ENCODE assay signal across 11 cellular contexts in the genomic region with DNA sequence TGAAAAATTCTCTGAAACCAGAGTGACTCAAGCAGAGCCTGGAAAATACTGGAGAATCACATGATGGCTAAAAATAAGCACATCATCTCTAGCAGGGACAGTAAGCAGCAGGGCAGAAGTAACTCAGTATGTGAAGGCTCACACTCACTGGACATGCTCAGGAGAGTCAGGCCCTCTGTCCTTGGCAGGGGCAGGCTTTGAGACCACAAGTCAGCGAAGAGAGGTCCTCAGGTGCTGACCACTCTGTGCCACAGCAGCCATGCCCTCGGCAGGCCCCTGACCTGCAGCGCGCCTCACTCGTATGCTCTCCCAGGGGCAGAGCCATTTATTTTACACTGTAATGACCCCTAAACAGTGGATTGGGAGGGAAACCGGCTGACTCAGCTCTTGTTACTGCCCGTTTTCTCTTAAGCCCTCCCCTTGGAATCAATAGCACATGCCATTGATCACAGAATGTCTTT.
DNase-seq lines count a peak whose midpoint lies in the region; ATAC-seq and TF ChIP-seq lines count a peak whose summit lies in the region.
"Had no signal": no experiment of that assay in that cellular context is flagged by ENCODE, and none has a peak within 500 bp of the region (broad histone marks: within the 10 kb centered on the region; RNA-seq: fewer than 3 reads in every experiment).

No MANE protein-coding gene starts in this region.

- DNase-seq in AG08396 (ENCODE audit: low spot score) (peak; percentile 44), inferior parietal cortex (ENCODE audit: extremely low spot score) (peak; percentile 78), DMS153 (lab: John Stamatoyannopoulos, UW) (no peak), GDM1 (lab: John Stamatoyannopoulos, UW) (no peak)
- DNase-seq in activated CD8-positive, alpha-beta T cell treated with anti-CD3 and anti-CD28 coated beads for 36 hours, result no peak
- DNase-seq: activated CD8-positive, alpha-beta memory T cell treated with anti-CD3 and anti-CD28 coated beads, Interleukin-2, amount 50 U/mL, for 4 hours; SHP77 treated with DMSO at 0.1 percent for 48 hours had no signal

- no peaks in the 10 kb centered on the region for H3K36me3 ChIP-seq in rectal smooth muscle tissue (ENCODE audit: control insufficient read depth, insufficient read depth, low read length)

- H3K27ac Mint-ChIP-seq in brain, result peak overlapping the region in 4 of 5 experiments; percentile 68 to 94 (median 83)
- H3K27ac Mint-ChIP-seq in activated CD8-positive, alpha-beta T cell treated with anti-CD3 and anti-CD28 coated beads for 36 hours, result no peak overlapping the region

- H3K9me3 Mint-ChIP-seq in brain, result peaks cover 0 to 5% (median 1%) of the 10 kb centered on the region in 5 experiments
- no peaks in the 10 kb centered on the region for H3K9me3 Mint-ChIP-seq in activated CD8-positive, alpha-beta T cell treated with anti-CD3 and anti-CD28 coated beads for 36 hours

- H3K4me3 Mint-ChIP-seq in brain, result peak overlapping the region in 2 of 5 experiments; percentile 5 to 46
- no peak overlapping the region for H3K4me3 Mint-ChIP-seq in activated CD8-positive, alpha-beta T cell treated with anti-CD3 and anti-CD28 coated beads for 36 hours

- H3K27me3 Mint-ChIP-seq in brain, result peaks cover 3% of the 10 kb centered on the region
- no peaks in the 10 kb centered on the region for H3K27me3 Mint-ChIP-seq in activated CD8-positive, alpha-beta T cell treated with anti-CD3 and anti-CD28 coated beads for 36 hours

- no peak for ATAC-seq in HG02588 (IDR thresholded peaks at IDR 0.05; ENCODE audit: unreplicated experiment)
- no peak for ATAC-seq in activated CD8-positive, alpha-beta T cell treated with anti-CD3 and anti-CD28 coated beads for 36 hours

- intact Hi-C loops in activated CD8-positive, alpha-beta T cell treated with anti-CD3 and anti-CD28 coated beads for 36 hours (cut with micrococcal nuclease), result no loop called here

- H3K4me3 ChIP-seq in rectal smooth muscle tissue (ENCODE audit: low read length), result peak overlapping the region; percentile 17

- H3K4me1 Mint-ChIP-seq in brain, result peaks cover 61% of the 10 kb centered on the region
- peaks cover 62% of the 10 kb centered on the region for H3K4me1 Mint-ChIP-seq in activated CD8-positive, alpha-beta T cell treated with anti-CD3 and anti-CD28 coated beads for 36 hours (ENCODE audit: low read depth)

- H3K27me3 ChIP-seq in rectal smooth muscle tissue (ENCODE audit: control insufficient read depth, insufficient read depth, low read length), result no peaks in the 10 kb centered on the region

- TF ChIP-seq CTCF in brain (conservative IDR thresholded peaks at IDR 0.05), result no peak
- no peak for TF ChIP-seq CTCF in activated CD8-positive, alpha-beta T cell treated with anti-CD3 and anti-CD28 coated beads for 36 hours (IDR thresholded peaks at IDR 0.05)

- no peak overlapping the region for H3K9ac ChIP-seq in rectal smooth muscle tissue (ENCODE audit: low read length)

- POLR2A ChIA-PET in activated CD8-positive, alpha-beta T cell treated with anti-CD3 and anti-CD28 coated beads for 36 hours (lab: Charles Lee), result no interaction called here

- H3K27ac ChIP-seq in rectal smooth muscle tissue (ENCODE audit: low read depth, low read length), result peak overlapping the region; percentile 72
- H3K27ac ChIP-seq: epithelial cell of prostate had no signal

- peaks cover 23% of the 10 kb centered on the region for H3K4me1 ChIP-seq in rectal smooth muscle tissue (ENCODE audit: control insufficient read depth, insufficient read depth, low read length)

- peaks cover 33% of the 10 kb centered on the region for H3K36me3 Mint-ChIP-seq in brain
- H3K36me3 Mint-ChIP-seq in activated CD8-positive, alpha-beta T cell treated with anti-CD3 and anti-CD28 coated beads for 36 hours (ENCODE audit: low read depth), result peaks cover 22% of the 10 kb centered on the region

- CTCF ChIA-PET in activated CD8-positive, alpha-beta T cell treated with anti-CD3 and anti-CD28 coated beads for 36 hours (lab: Charles Lee), result no interaction called here

Comparison
In these comparisons a context has a peak if more than half of its experiments do, and no peak if none do; other contexts are left out.
1. DNase-seq: peak in AG08396 (single experiment) and inferior parietal cortex (single experiment); none in DMS153 (single experiment), GDM1 (single experiment) and activated CD8-positive, alpha-beta T cell treated with anti-CD3 and anti-CD28 coated beads for 36 hours (single experiment).